Comparison of ENCODE assay signal across 8 cellular contexts in the genomic region with DNA sequence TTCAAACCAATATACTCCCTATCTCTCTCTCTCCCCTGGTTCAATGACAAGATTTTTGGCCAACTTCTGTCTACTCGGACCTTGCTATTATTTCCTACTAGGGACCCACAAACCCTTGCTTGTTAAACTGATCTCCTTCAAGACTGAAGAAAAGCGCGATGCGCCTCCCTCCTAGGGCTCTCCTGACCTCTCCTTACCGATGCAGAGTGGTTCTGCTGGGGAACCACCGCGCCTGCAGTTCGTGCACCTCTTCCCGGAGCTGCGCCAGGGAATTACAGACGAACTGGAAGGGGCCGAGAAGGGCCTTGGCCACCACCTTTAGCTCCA. TPM values are rescaled to one million over a fixed set of nuclear protein-coding genes. Genes with fewer than 3 reads are reported as not detected.
DNase-seq lines count a peak whose midpoint lies in the region; ATAC-seq, FAIRE-seq and TF ChIP-seq lines count a peak whose summit lies in the region.
"Not testable (repeated sequence)": the region's sequence is repeated elsewhere in the genome, so short reads cannot be mapped to it uniquely, and the experiment has no call there.

No MANE protein-coding gene starts in this region.

- H3K9me3 ChIP-seq in CD8-positive, alpha-beta T cell (ENCODE audit: low read length); H1 (ENCODE audit: insufficient read depth in 2 of 2, low read depth in 1 of 2, low read length in 1 of 2); left lung; skeletal muscle tissue (ENCODE audit: control insufficient read depth in 3 of 3, low read length in 3 of 3): not testable (repeated sequence)

- not testable (repeated sequence) for H3K36me3 ChIP-seq in CD8-positive, alpha-beta T cell (ENCODE audit: insufficient read depth, low read length); H1 (ENCODE audit: control insufficient read depth in 2 of 4, insufficient read depth in 4 of 4, low read length in 3 of 4); left lung; skeletal muscle tissue (ENCODE audit: control insufficient read depth in 3 of 3, insufficient read depth in 3 of 3, low read length in 3 of 3)

- not testable (repeated sequence) for H3K4ac ChIP-seq in H1 (replicated peaks; ENCODE audit: insufficient read length, low read depth, low read length)

- not testable (repeated sequence) for H2BK15ac ChIP-seq in H1 (ENCODE audit: low read length)

- TF ChIP-seq POLR2A in H1 (IDR thresholded peaks at IDR 0.05; ENCODE audit: control extremely low read depth in 1 of 2, low read depth in 2 of 2, low read length in 2 of 2) = not testable (repeated sequence)

- H3K9ac ChIP-seq in H1 (replicated peaks in 1 of 4; ENCODE audit: extremely low read depth in 1 of 4, low read depth in 3 of 4, low read length in 3 of 4) (peak overlapping the region in 2 of 4 experiments; percentile 12 to 34; a peak in 2 of 7 replicates), skeletal muscle tissue (ENCODE audit: low read depth in 1 of 3, low read length in 3 of 3) (peak overlapping the region; percentile 33 to 74 (median 59))

- peak overlapping the region; percentile 96 for H3K4me3 ChIP-seq in CD8-positive, alpha-beta T cell (ENCODE audit: low read depth, low read length)
- H3K4me3 ChIP-seq in H1 (ENCODE audit: extremely low read depth in 1 of 4, insufficient read depth in 2 of 4, low read depth in 3 of 4, low read length in 4 of 4) = peak overlapping the region; percentile 41 to 74 (median 46)
- H3K4me3 ChIP-seq in left lung = peak overlapping the region; percentile 50 to 56
- peak overlapping the region; percentile 67 to 79 (median 75) for H3K4me3 ChIP-seq in skeletal muscle tissue (ENCODE audit: low read length in 3 of 3)

- not testable (repeated sequence) for TF ChIP-seq RAD21 in H1 (IDR thresholded peaks at IDR 0.05 in 1 of 2, conservative IDR thresholded peaks at IDR 0.05 in 1 of 2; ENCODE audit: low read depth in 2 of 2, low read length in 2 of 2)

- not testable (repeated sequence) for H4K91ac ChIP-seq in H1 (replicated peaks; ENCODE audit: insufficient read length, low read length)

- H4K8ac ChIP-seq in H1 (ENCODE audit: extremely low read depth, insufficient read depth, low read length) = not testable (repeated sequence)

- not testable (repeated sequence) for H2BK12ac ChIP-seq in H1 (ENCODE audit: low read depth, low read length)

- TF ChIP-seq CTCF in CD8-positive, alpha-beta T cell (IDR thresholded peaks at IDR 0.05); H1 (IDR thresholded peaks at IDR 0.05; ENCODE audit: control extremely low read depth in 1 of 3, insufficient read depth in 1 of 3, low read depth in 1 of 3, low read length in 3 of 3); left lung (IDR thresholded peaks at IDR 0.05): not testable (repeated sequence)

- H3K23me2 ChIP-seq in H1 (ENCODE audit: low read depth, low read length) = not testable (repeated sequence)

- H4K5ac ChIP-seq in H1 (ENCODE audit: insufficient read length, low read depth, low read length) = not testable (repeated sequence)

- H3K18ac ChIP-seq in H1 (ENCODE audit: extremely low read depth, low read length) = not testable (repeated sequence)

- not testable (repeated sequence) for ATAC-seq in CD8-positive, alpha-beta T cell
- ATAC-seq in GM19467 (IDR thresholded peaks at IDR 0.05; ENCODE audit: unreplicated experiment) (peak; percentile 33), HG03108 (IDR thresholded peaks at IDR 0.05; ENCODE audit: unreplicated experiment) (peak; percentile 37), left lung (peak; percentile 79)
- peak; percentile 37 for ATAC-seq in activated CD4-positive, alpha-beta T cell treated with anti-CD3 and anti-CD28 coated beads for 36 hours

- H2BK120ac ChIP-seq in H1 (replicated peaks; ENCODE audit: low read depth, low read length) = not testable (repeated sequence)

- H3K36me3 Mint-ChIP-seq in CD8-positive, alpha-beta T cell; activated CD4-positive, alpha-beta T cell treated with anti-CD3 and anti-CD28 coated beads for 36 hours (ENCODE audit: low read depth): not testable (repeated sequence)

- H3K27me3 Mint-ChIP-seq in CD8-positive, alpha-beta T cell (ENCODE audit: low read depth); activated CD4-positive, alpha-beta T cell treated with anti-CD3 and anti-CD28 coated beads for 36 hours: not testable (repeated sequence)

- peaks cover 14% of the 10 kb centered on the region for H3K4me1 ChIP-seq in CD8-positive, alpha-beta T cell (ENCODE audit: insufficient read depth, low read length)
- H3K4me1 ChIP-seq in H1 (replicated peaks in 1 of 4; ENCODE audit: control insufficient read depth in 3 of 4, insufficient read depth in 4 of 4, low read length in 3 of 4); skeletal muscle tissue (ENCODE audit: control insufficient read depth in 3 of 3, insufficient read depth in 3 of 3, low read length in 3 of 3): not testable (repeated sequence)
- peaks cover 0 to 17% of the 10 kb centered on the region in 2 donors for H3K4me1 ChIP-seq in left lung

- intact Hi-C loops in CD8-positive, alpha-beta T cell (cut with DNase I, micrococcal nuclease) = loop anchor here in 1 of 2 experiments (5.0 kb wide), 1 partner anchor 202 kb away; a partner anchor contains a TSS
- intact Hi-C loops in activated CD4-positive, alpha-beta T cell treated with anti-CD3 and anti-CD28 coated beads for 36 hours (cut with DNase I, micrococcal nuclease); left lung (cut with DNase I): not testable (repeated sequence)

- not testable (repeated sequence) for FAIRE-seq in H1 (lab: Jason Lieb, UNC)

- POLR2A ChIA-PET in CD8-positive, alpha-beta T cell (lab: Charles Lee) = interaction anchor here (1.2 to 1.4 kb wide), 4 partner anchors 14 to 1734 kb away, joined by 3 to 7 read pairs (median 4); a partner anchor contains a TSS
- POLR2A ChIA-PET in activated CD4-positive, alpha-beta T cell treated with anti-CD3 and anti-CD28 coated beads for 36 hours (lab: Charles Lee) = not testable (repeated sequence)
- POLR2A ChIA-PET in H1 (lab: Charles Lee; ENCODE audit: partially characterized antibody) = interaction anchor here (1.8 kb wide), 1 partner anchor 18 kb away, joined by 6 read pairs; a partner anchor contains a TSS

- H3K79me1 ChIP-seq in H1 (ENCODE audit: low read depth, low read length) = not testable (repeated sequence)

- CTCF ChIA-PET in CD8-positive, alpha-beta T cell (lab: Charles Lee) = interaction anchor here (1.5 kb wide), 1 partner anchor 14 kb away, joined by 5 read pairs; no protein-coding TSS in a partner anchor
- CTCF ChIA-PET in activated CD4-positive, alpha-beta T cell treated with anti-CD3 and anti-CD28 coated beads for 36 hours (lab: Charles Lee) = not testable (repeated sequence)
- CTCF ChIA-PET in H1 (lab: Charles Lee; ENCODE audit: partially characterized antibody) = interaction anchor here (1.6 kb wide), 1 partner anchor 199 kb away, joined by 3 read pairs; no protein-coding TSS in a partner anchor

- H3K27ac Mint-ChIP-seq in CD8-positive, alpha-beta T cell = peak overlapping the region; percentile 99
- peak overlapping the region; percentile 89 for H3K27ac Mint-ChIP-seq in activated CD4-positive, alpha-beta T cell treated with anti-CD3 and anti-CD28 coated beads for 36 hours

- not testable (repeated sequence) for TF ChIP-seq EP300 in H1 (IDR thresholded peaks at IDR 0.05; ENCODE audit: borderline replicate concordance in 1 of 2, low read depth in 2 of 2, low read length in 2 of 2)

- peak in 2 of 7 experiments; percentile 1 to 25 for DNase-seq in CD8-positive, alpha-beta T cell
- DNase-seq in NCI-H2107 (lab: John Stamatoyannopoulos, UW) = peak; percentile 3
- not testable (repeated sequence) for DNase-seq in activated CD4-positive, alpha-beta T cell treated with anti-CD3 and anti-CD28 coated beads for 36 hours; H1 (ENCODE audit: low read depth in 1 of 2, low spot score in 2 of 2); left lung

- H3K56ac ChIP-seq in H1 (replicated peaks; ENCODE audit: insufficient read length, low read depth, low read length) = not testable (repeated sequence)

- peak overlapping the region; percentile 65; the same call in 1 of the 2 replicates for H2AFZ ChIP-seq in H1 (ENCODE audit: low read length)

- H3K4me2 ChIP-seq in H1 (ENCODE audit: insufficient read depth in 1 of 2, low read depth in 2 of 2, low read length in 2 of 2) = peak overlapping the region; percentile 65 to 91

- peak overlapping the region; percentile 91 for H3K27ac ChIP-seq in CD8-positive, alpha-beta T cell (ENCODE audit: low read depth, low read length)
- not testable (repeated sequence) for H3K27ac ChIP-seq in H1 (ENCODE audit: low read depth, low read length); skeletal muscle tissue (ENCODE audit: low read depth, low read length)
- H3K27ac ChIP-seq in left lung = peak overlapping the region in 1 of 2 donors; percentile 7

- not testable (repeated sequence) for H3K27me3 ChIP-seq in CD8-positive, alpha-beta T cell (ENCODE audit: insufficient read depth, low read length); skeletal muscle tissue (ENCODE audit: control insufficient read depth in 3 of 3, insufficient read depth in 3 of 3, low read length in 3 of 3)
- H3K27me3 ChIP-seq in H1 (replicated peaks in 1 of 4; ENCODE audit: control insufficient read depth in 3 of 4, extremely low read depth in 1 of 4, insufficient read depth in 3 of 4, low read length in 3 of 4) = peaks cover 4 to 24% (median 15%) of the 10 kb centered on the region in 4 experiments
- H3K27me3 ChIP-seq in left lung = peaks cover 0 to 20% of the 10 kb centered on the region in 2 donors

- H2AK5ac ChIP-seq in H1 (ENCODE audit: low read depth, low read length) = not testable (repeated sequence)

- not testable (repeated sequence) for H3K9me3 Mint-ChIP-seq in CD8-positive, alpha-beta T cell; activated CD4-positive, alpha-beta T cell treated with anti-CD3 and anti-CD28 coated beads for 36 hours (ENCODE audit: low read depth)

- not testable (repeated sequence) for H4K20me1 ChIP-seq in H1 (replicated peaks in 1 of 2; ENCODE audit: control insufficient read depth in 1 of 2, insufficient read depth in 2 of 2, low read length in 2 of 2)

- not testable (repeated sequence) for H2BK5ac ChIP-seq in H1 (ENCODE audit: low read depth, low read length)

- not testable (repeated sequence) for H2BK20ac ChIP-seq in H1 (ENCODE audit: low read length)

- WGBS in H1 (ENCODE audit: extremely low coverage in 1 of 2, insufficient coverage in 1 of 2, insufficient read length in 1 of 2, insufficient replicate concordance in 2 of 2, low coverage in 1 of 2, low lambda C conversion rate in 2 of 2, missing lambda C conversion rate in 1 of 2), 2 experiments = 1% methylated on average over 11 of the region's 12 CpGs; no CpG with 5 or more reads in 1 of the 2 experiments

- not testable (repeated sequence) for H3K23ac ChIP-seq in H1 (ENCODE audit: insufficient read length)

- not testable (repeated sequence) for H3K14ac ChIP-seq in H1 (ENCODE audit: insufficient read length)

- H3K4me1 Mint-ChIP-seq in CD8-positive, alpha-beta T cell (ENCODE audit: low read depth) = peaks cover 22% of the 10 kb centered on the region
- H3K4me1 Mint-ChIP-seq in activated CD4-positive, alpha-beta T cell treated with anti-CD3 and anti-CD28 coated beads for 36 hours = peaks cover 18% of the 10 kb centered on the region

- H3K79me2 ChIP-seq in H1 (ENCODE audit: control insufficient read depth in 1 of 2, insufficient read depth in 2 of 2, low read length in 2 of 2) = not testable (repeated sequence)

- H3K4me3 Mint-ChIP-seq in CD8-positive, alpha-beta T cell = peak overlapping the region; percentile 98
- H3K4me3 Mint-ChIP-seq in activated CD4-positive, alpha-beta T cell treated with anti-CD3 and anti-CD28 coated beads for 36 hours = peak overlapping the region; percentile 92

RNA-seq across cellular contexts. Expression of a gene that starts 17.6 kb away (rescaled TPM):
- 100 to 1,000 TPM; 104 to 108 TPM for total RNA-seq in CD8-positive, alpha-beta T cell
- 10 to 100 TPM; 70.7 to 86.9 TPM for total RNA-seq in activated CD4-positive, alpha-beta T cell treated with anti-CD3 and anti-CD28 coated beads for 36 hours
- 81.2 and 83.5 TPM in 2 replicates for total RNA-seq in H1 (2021; fragmentation: NEBNext Ultra II Directional; extraction: Animal tissue kit (Norgen Biotek cat#: 25700))
- polyA plus RNA-seq in H1 (2011; rRNA removed) = 33.0 and 60.6 TPM in 2 replicates
- 73.5 TPM for polyA plus RNA-seq in H1 (2011; cell fraction: cytosol; rRNA removed)
- 35.2 TPM for polyA plus RNA-seq in H1 (2011; cell fraction: nucleus; rRNA removed)
- 84.6 to 117 TPM (median 89.3 TPM) in 4 replicates for polyA plus RNA-seq in H1 (2012, experiment 1 of 2)
- polyA plus RNA-seq in H1 (2012, experiment 2 of 2) = 11.4 TPM
- polyA plus RNA-seq in H1 (2013, experiment 1 of 2) = 55.6 TPM
- 53.8 TPM for polyA plus RNA-seq in H1 (2013, experiment 2 of 2)
- polyA minus RNA-seq in H1 (2011; rRNA and poly(A)+ RNA removed) = 46.7 and 58.1 TPM in 2 replicates
- polyA minus RNA-seq in H1 (2011; cell fraction: cytosol; rRNA and poly(A)+ RNA removed) = 23.1 TPM
- polyA minus RNA-seq in H1 (2011; cell fraction: nucleus; rRNA and poly(A)+ RNA removed) = 33.9 TPM
- total RNA-seq in left lung (10 to 100 TPM; 44.5 to 47.0 TPM), skeletal muscle tissue (53.8 TPM)
